ENCODE assay signal across 9 cellular contexts in genomic region chr11:102599642-102600261, GRCh38. TPM values are rescaled to one million over a fixed set of nuclear protein-coding genes. Genes with fewer than 3 reads are reported as not detected.
DNase-seq lines count a peak whose midpoint lies in the region; ATAC-seq and TF ChIP-seq lines count a peak whose summit lies in the region.
"Had no signal": no experiment of that assay in that cellular context is flagged by ENCODE, and none has a peak within 500 bp of the region (broad histone marks: within the 10 kb centered on the region; RNA-seq: fewer than 3 reads in every experiment).

No MANE protein-coding gene starts in this region.

- TF ChIP-seq CTCF in GM12865 (IDR thresholded peaks at IDR 0.05; ENCODE audit: insufficient read depth, low read depth, low read length, missing control alignments) (no peak), body of pancreas (IDR thresholded peaks at IDR 0.05) (no peak)

- TF ChIP-seq POLR2A in body of pancreas (IDR thresholded peaks at IDR 0.05) = no peak

- H3K9me3 ChIP-seq in HUES48 (ENCODE audit: control insufficient read depth, insufficient read depth, low read length) = no peaks in the 10 kb centered on the region
- H3K9me3 ChIP-seq in body of pancreas = no peaks in the 10 kb centered on the region

- H3K27me3 ChIP-seq in HUES48 (ENCODE audit: control insufficient read depth, insufficient read depth, low read length) (no peaks in the 10 kb centered on the region), body of pancreas (no peaks in the 10 kb centered on the region)

- no peak overlapping the region for H3K4me3 ChIP-seq in GM12865 (ENCODE audit: low read depth, low read length)
- no peak overlapping the region for H3K4me3 ChIP-seq in HUES48 (ENCODE audit: low read depth, low read length)
- H3K4me3 ChIP-seq in body of pancreas = no peak overlapping the region

- DNase-seq in GM12865 (ENCODE audit: low read depth) (peak; percentile 55), body of pancreas (peak in 1 of 4 donors; percentile 20), renal cortical epithelial cell (ENCODE audit: low read depth) (peak; percentile 100), Right ventricle myocardium inferior (ENCODE audit: missing footprints) (no peak), T-helper 9 cell (no peak), DMS153 treated with DMSO at 0.1 percent for 48 hours (lab: John Stamatoyannopoulos, UW; ENCODE audit: unreplicated experiment) (no peak)
- DNase-seq: right cardiac atrium had no signal

- intact Hi-C loops in body of pancreas (cut with DNase I) = no loop called here
- intact Hi-C loops in Right ventricle myocardium inferior (cut with DNase I) = no loop called here

- ATAC-seq in GM21619 (IDR thresholded peaks at IDR 0.05; ENCODE audit: unreplicated experiment) = peak; percentile 95
- ATAC-seq in body of pancreas = peak; percentile 67
- no peak for ATAC-seq in Right ventricle myocardium inferior

- H3K4me1 ChIP-seq in HUES48 (ENCODE audit: control insufficient read depth, insufficient read depth, low read length) = peaks cover 9% of the 10 kb centered on the region
- peaks cover 15% of the 10 kb centered on the region for H3K4me1 ChIP-seq in body of pancreas

- H3K9ac ChIP-seq in HUES48 (ENCODE audit: low read depth, low read length) = no peak overlapping the region

- H3K36me3 ChIP-seq in HUES48 (ENCODE audit: control insufficient read depth, insufficient read depth, low read length) (no peaks in the 10 kb centered on the region), body of pancreas (replicated peaks in 1 of 2; ENCODE audit: insufficient read depth in 1 of 2, low read depth in 2 of 2) (no peaks in the 10 kb centered on the region)

- 48 to 52% methylated on average over 3 of the region's 3 CpGs for WGBS in body of pancreas, 2 donors

- peak overlapping the region; percentile 82 for H3K27ac ChIP-seq in HUES48 (ENCODE audit: low read depth, low read length)
- peak overlapping the region in 3 of 4 donors; percentile 31 to 78 (median 58) for H3K27ac ChIP-seq in body of pancreas

RNA-seq across cellular contexts. Expression of gene MMP20, which starts 25.4 kb away (rescaled TPM):
- not detected for total RNA-seq in body of pancreas
- total RNA-seq in renal cortical epithelial cell = not detected in 2 replicates
- not detected for total RNA-seq in Right ventricle myocardium inferior
- total RNA-seq: right cardiac atrium had no signal

Comparison
In these comparisons a context has a peak if more than half of its experiments do, and no peak if none do; other contexts are left out.
1. DNase-seq: peak in GM12865 (single experiment) and renal cortical epithelial cell (single experiment); none in Right ventricle myocardium inferior (single experiment), T-helper 9 cell (single experiment) and DMS153 treated with DMSO at 0.1 percent for 48 hours (single experiment).